8 cellular contexts compared by ENCODE assay signal in the genomic region with DNA sequence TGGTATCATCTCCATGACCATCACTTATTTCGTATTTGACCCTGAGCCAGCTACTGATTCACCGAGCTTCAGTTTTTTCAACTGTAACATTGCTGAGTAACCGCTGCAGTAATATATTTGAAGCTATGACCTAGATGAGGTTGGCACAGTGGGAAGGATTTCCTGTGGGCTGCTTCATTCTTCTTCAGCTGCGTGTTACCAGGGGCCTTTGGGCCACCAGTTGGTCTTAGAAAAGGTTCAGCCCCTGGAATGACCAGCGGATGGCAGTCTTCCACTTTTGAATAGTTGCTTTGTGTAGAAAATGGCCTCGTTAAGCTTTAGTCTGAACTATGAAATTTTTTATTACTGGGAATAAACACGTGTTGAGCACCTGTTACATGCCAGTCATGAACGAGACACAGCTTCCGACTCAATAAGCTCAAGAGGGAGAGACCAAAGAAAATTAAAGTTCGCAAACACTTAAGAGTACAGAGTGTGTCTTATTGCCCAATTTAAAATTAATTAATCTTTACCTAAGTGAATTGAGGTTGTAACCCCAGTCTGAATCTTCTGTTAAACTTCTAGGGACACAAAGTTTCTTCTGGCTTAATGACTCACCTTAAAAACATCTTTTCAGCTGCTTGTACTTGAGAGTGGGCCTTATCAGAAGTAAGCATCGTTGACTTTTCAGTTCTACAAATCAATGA. TPM values are rescaled to one million over a fixed set of nuclear protein-coding genes. Genes with fewer than 3 reads are reported as not detected.
DNase-seq lines count a peak whose midpoint lies in the region; ATAC-seq lines count a peak whose summit lies in the region.

No MANE protein-coding gene starts in this region.

- ATAC-seq in left lobe of liver (peak; percentile 80), GM21526 (IDR thresholded peaks at IDR 0.05; ENCODE audit: low FRiP score, unreplicated experiment) (no peak)

- DNase-seq in NCI-H748 (lab: John Stamatoyannopoulos, UW; ENCODE audit: unreplicated experiment) (peak; percentile 23), NCI-H748 treated with DMSO at 0.1 percent for 48 hours (lab: John Stamatoyannopoulos, UW) (no peak), LoVo (ENCODE audit: low spot score) (peak; percentile 76), amniotic epithelial cell (ENCODE audit: low read depth) (peak; percentile 99), left lobe of liver (ENCODE audit: low spot score) (no peak), Ammon's horn (ENCODE audit: low spot score) (no peak)
- DNase-seq in activated naive CD4-positive, alpha-beta T cell treated with Interleukin-2 at 50 U/mL for 16 hours, result no peak

RNA-seq across cellular contexts. Expression of a gene that starts 57.6 kb away (rescaled TPM):
- 0.33 TPM for total RNA-seq in left lobe of liver

Comparison
In these comparisons a context has a peak if more than half of its experiments do, and no peak if none do; other contexts are left out.
1. DNase-seq: peak in NCI-H748 (single experiment), LoVo (single experiment) and amniotic epithelial cell (single experiment); none in NCI-H748 treated with DMSO at 0.1 percent for 48 hours (single experiment), left lobe of liver (single experiment), Ammon's horn (single experiment) and activated naive CD4-positive, alpha-beta T cell treated with Interleukin-2 at 50 U/mL for 16 hours (single experiment).